ENCODE assay signal across 2 cellular contexts in the genomic region with DNA sequence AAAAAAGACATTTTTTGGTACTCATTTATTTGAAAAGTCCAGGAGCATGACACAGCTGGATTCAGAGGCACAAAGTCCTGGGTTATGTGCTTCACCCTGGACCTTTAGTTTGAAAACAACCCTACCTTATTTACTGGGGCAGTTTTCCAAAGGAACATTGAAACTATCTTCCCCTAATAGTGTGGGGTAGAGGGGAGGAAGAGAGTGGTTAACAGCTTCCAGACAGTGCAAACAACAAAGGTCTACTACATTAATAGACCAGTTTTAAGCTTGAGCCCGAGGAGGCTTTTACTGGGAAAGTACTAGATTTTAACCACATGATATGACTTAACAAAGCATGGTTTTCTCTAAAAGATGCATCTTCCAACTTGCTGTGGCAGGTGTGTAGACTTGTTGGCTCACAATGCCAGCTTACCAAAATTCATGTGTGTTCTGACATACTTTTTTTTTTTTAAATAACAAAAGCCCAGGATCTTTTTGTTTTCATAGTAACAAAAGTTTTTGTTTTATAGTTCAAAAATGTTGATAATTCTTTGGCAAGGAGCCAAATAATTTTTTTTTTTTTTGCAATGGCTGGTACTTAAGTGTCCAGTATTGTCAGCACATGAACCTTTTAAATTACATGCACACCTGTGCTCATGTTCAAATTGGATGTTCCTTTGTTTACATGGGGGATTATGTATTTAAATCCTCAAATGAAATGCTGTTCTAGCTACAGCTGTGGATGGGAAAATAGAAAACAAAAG.
TF ChIP-seq lines count a peak whose summit lies in the region.

No MANE protein-coding gene starts in this region.

TF ChIP-seq in Ishikawa, 13 proteins besides CTCF, POLR2A, EP300 and RAD21:
- no peak for TF ChIP-seq CREB1 (IDR thresholded peaks at IDR 0.05; ENCODE audit: low read depth)
- peak; percentile 79 for TF ChIP-seq NFIC (IDR thresholded peaks at IDR 0.05)

TF ChIP-seq in GM12878, 131 proteins besides CTCF, POLR2A, EP300 and RAD21:
- TF ChIP-seq RUNX3 (IDR thresholded peaks at IDR 0.05; ENCODE audit: low read length), result peak; percentile 22; the same call in 1 of the 2 replicates
- TF ChIP-seq, protein P1, sequence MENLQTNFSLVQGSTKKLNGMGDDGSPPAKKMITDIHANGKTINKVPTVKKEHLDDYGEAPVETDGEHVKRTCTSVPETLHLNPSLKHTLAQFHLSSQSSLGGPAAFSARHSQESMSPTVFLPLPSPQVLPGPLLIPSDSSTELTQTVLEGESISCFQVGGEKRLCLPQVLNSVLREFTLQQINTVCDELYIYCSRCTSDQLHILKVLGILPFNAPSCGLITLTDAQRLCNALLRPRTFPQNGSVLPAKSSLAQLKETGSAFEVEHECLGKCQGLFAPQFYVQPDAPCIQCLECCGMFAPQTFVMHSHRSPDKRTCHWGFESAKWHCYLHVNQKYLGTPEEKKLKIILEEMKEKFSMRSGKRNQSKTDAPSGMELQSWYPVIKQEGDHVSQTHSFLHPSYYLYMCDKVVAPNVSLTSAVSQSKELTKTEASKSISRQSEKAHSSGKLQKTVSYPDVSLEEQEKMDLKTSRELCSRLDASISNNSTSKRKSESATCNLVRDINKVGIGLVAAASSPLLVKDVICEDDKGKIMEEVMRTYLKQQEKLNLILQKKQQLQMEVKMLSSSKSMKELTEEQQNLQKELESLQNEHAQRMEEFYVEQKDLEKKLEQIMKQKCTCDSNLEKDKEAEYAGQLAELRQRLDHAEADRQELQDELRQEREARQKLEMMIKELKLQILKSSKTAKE (IDR thresholded peaks at IDR 0.05; ENCODE audit: low read depth, poor library complexity, severe bottlenecking), result peak; percentile 39
- TF ChIP-seq BMI1 (IDR thresholded peaks at IDR 0.05; ENCODE audit: borderline replicate concordance), result no peak
- peak; percentile 90 for TF ChIP-seq SMAD1 (IDR thresholded peaks at IDR 0.05; ENCODE audit: low read depth, partially characterized antibody)
